In genomic region chr18:47141289-47141688, GRCh38 we compare ENCODE assay signal across 26 cellular contexts.
"Had no signal": no experiment of that assay in that cellular context is flagged by ENCODE, and none has a peak within 500 bp of the region (broad histone marks: within the 10 kb centered on the region; RNA-seq: fewer than 3 reads in every experiment).

No MANE protein-coding gene starts in this region.

- H3K27me3 ChIP-seq: dorsolateral prefrontal cortex, esophagus muscularis mucosa, esophagus squamous epithelium, foreskin keratinocyte, gastroesophageal sphincter, heart left ventricle, heart right ventricle had no signal

- H3K4me3 Mint-ChIP-seq: dendritic cell treated with granulocyte-macrophage colony-stimulating factor and Interleukin-4, amounts not matched to agents 40 ng/mL and 50 ng/mL, for 4 days; effector memory CD8-positive, alpha-beta T cell; endodermal cell had no signal

- H3K27me3 Mint-ChIP-seq: dendritic cell treated with granulocyte-macrophage colony-stimulating factor and Interleukin-4, amounts not matched to agents 40 ng/mL and 50 ng/mL, for 4 days; effector memory CD8-positive, alpha-beta T cell had no signal

- H3K27ac Mint-ChIP-seq: dendritic cell treated with granulocyte-macrophage colony-stimulating factor and Interleukin-4, amounts not matched to agents 40 ng/mL and 50 ng/mL, for 4 days; effector memory CD8-positive, alpha-beta T cell; endodermal cell had no signal

- DNase-seq: cortex of kidney; dermis blood vessel endothelial cell; dorsolateral prefrontal cortex; effector CD4-positive, alpha-beta T cell; effector CD8-positive, alpha-beta T cell; effector memory CD4-positive, alpha-beta T cell; effector memory CD8-positive, alpha-beta T cell; endodermal cell; erythroblast; esophagus squamous epithelium; foreskin fibroblast; foreskin keratinocyte; foreskin melanocyte; glutamatergic neuron; head of caudate nucleus; heart left ventricle; heart right ventricle had no signal

- ATAC-seq: effector memory CD8-positive, alpha-beta T cell; esophagus mucosa; foreskin keratinocyte; gastroesophageal sphincter; heart left ventricle; heart right ventricle had no signal

- H3K4me3 ChIP-seq: coronary artery, dorsolateral prefrontal cortex, esophagus muscularis mucosa, esophagus squamous epithelium, gastroesophageal sphincter, heart left ventricle, heart right ventricle had no signal

- H3K4me1 Mint-ChIP-seq: endodermal cell had no signal

- H3K9me3 Mint-ChIP-seq: dendritic cell treated with granulocyte-macrophage colony-stimulating factor and Interleukin-4, amounts not matched to agents 40 ng/mL and 50 ng/mL, for 4 days; effector memory CD8-positive, alpha-beta T cell; endodermal cell had no signal

- H3K27ac ChIP-seq: coronary artery, dorsolateral prefrontal cortex, epithelial cell of prostate, esophagus muscularis mucosa, esophagus squamous epithelium, foreskin keratinocyte, gastroesophageal sphincter, heart left ventricle, heart right ventricle had no signal

- H3K9me3 ChIP-seq: esophagus muscularis mucosa, esophagus squamous epithelium, gastroesophageal sphincter, heart left ventricle, heart right ventricle had no signal

- H3K4me1 ChIP-seq: esophagus squamous epithelium, foreskin keratinocyte, gastroesophageal sphincter had no signal

- FAIRE-seq: colon, endometrium, endothelial cell of umbilical vein had no signal
